In the genomic region with DNA sequence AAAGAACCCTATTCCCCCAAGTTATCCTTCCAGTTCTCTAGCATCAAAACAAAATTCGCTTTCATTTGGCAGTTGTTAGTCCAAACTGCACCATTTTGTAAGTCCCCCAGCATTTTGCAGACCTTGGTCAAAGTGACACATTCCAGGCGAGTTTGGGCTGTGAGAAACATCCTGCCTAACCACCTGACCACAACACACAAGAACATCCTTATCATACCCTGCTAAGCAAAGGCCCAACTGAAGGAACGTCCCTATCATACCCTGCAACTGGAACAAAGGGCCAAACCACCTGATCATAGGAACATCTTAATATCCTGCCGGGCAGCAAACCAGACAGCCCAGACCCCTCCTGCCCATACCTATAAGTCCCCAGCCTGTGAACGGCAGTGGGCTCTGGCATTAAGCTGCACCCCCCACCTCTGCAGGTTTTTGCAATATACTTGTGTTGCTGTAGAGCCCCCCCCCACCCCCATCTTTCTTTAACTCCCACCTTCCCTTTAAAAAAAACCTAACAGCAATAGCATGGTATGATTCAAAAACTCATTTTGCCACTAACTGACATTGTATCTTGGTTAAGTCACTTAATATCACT, we compare ENCODE assay signal across 8 cellular contexts. TPM values are rescaled to one million over a fixed set of nuclear protein-coding genes. Genes with fewer than 3 reads are reported as not detected.
DNase-seq lines count a peak whose midpoint lies in the region; ATAC-seq lines count a peak whose summit lies in the region.

No MANE protein-coding gene starts in this region.

- H3K9me3 Mint-ChIP-seq in activated T-helper 2 cell treated with anti-CD3 and anti-CD28 coated beads, Interferon-gamma antibody, Interleukin-2, Interleukin-4, amounts not matched to agents 10 μg/mL and 5 μg/mL and 100 μg/mL, durations not matched to agents 14 hours and 24 hours and 36 hours, result no peaks in the 10 kb centered on the region

- H3K4me3 Mint-ChIP-seq in activated T-helper 2 cell treated with anti-CD3 and anti-CD28 coated beads, Interferon-gamma antibody, Interleukin-2, Interleukin-4, amounts not matched to agents 10 μg/mL and 5 μg/mL and 100 μg/mL, durations not matched to agents 14 hours and 24 hours and 36 hours (ENCODE audit: low read depth), result peak overlapping the region; percentile 98

- DNase-seq in AG20443 (ENCODE audit: low spot score) (peak; percentile 16), HS-5 (ENCODE audit: low read depth) (peak; percentile 56), islet precursor cell (peak; percentile 92), SKM-1 (lab: John Stamatoyannopoulos, UW; ENCODE audit: unreplicated experiment) (no peak), SIG-M5 treated with dmso at 0.1 percent for 504 hours (lab: John Stamatoyannopoulos, UW; ENCODE audit: unreplicated experiment) (no peak)
- DNase-seq in activated T-helper 2 cell treated with anti-CD3 and anti-CD28 coated beads, Interferon-gamma antibody, Interleukin-2, Interleukin-4, amounts not matched to agents 10 μg/mL and 5 μg/mL and 100 μg/mL, durations not matched to agents 14 hours and 24 hours and 36 hours (ENCODE audit: low spot score), result no peak

- peak overlapping the region; percentile 73 for H3K27ac Mint-ChIP-seq in activated T-helper 2 cell treated with anti-CD3 and anti-CD28 coated beads, Interferon-gamma antibody, Interleukin-2, Interleukin-4, amounts not matched to agents 10 μg/mL and 5 μg/mL and 100 μg/mL, durations not matched to agents 14 hours and 24 hours and 36 hours

- intact Hi-C loops in activated T-helper 2 cell treated with anti-CD3 and anti-CD28 coated beads, Interferon-gamma antibody, Interleukin-2, Interleukin-4, amounts not matched to agents 10 μg/mL and 5 μg/mL and 100 μg/mL, durations not matched to agents 14 hours and 24 hours and 36 hours (cut with micrococcal nuclease), result loop anchor here (5.0 to 10.0 kb wide), 3 partner anchors 130 to 610 kb away; a partner anchor contains a TSS

- peaks cover 41% of the 10 kb centered on the region for H3K36me3 Mint-ChIP-seq in activated T-helper 2 cell treated with anti-CD3 and anti-CD28 coated beads, Interferon-gamma antibody, Interleukin-2, Interleukin-4, amounts not matched to agents 10 μg/mL and 5 μg/mL and 100 μg/mL, durations not matched to agents 14 hours and 24 hours and 36 hours (ENCODE audit: low read depth)

- peaks cover 38% of the 10 kb centered on the region for H3K4me1 Mint-ChIP-seq in activated T-helper 2 cell treated with anti-CD3 and anti-CD28 coated beads, Interferon-gamma antibody, Interleukin-2, Interleukin-4, amounts not matched to agents 10 μg/mL and 5 μg/mL and 100 μg/mL, durations not matched to agents 14 hours and 24 hours and 36 hours (ENCODE audit: low read depth)

- H3K27me3 Mint-ChIP-seq in activated T-helper 2 cell treated with anti-CD3 and anti-CD28 coated beads, Interferon-gamma antibody, Interleukin-2, Interleukin-4, amounts not matched to agents 10 μg/mL and 5 μg/mL and 100 μg/mL, durations not matched to agents 14 hours and 24 hours and 36 hours (ENCODE audit: low read depth), result no peaks in the 10 kb centered on the region

- ATAC-seq in HG02623 (IDR thresholded peaks at IDR 0.05; ENCODE audit: unreplicated experiment) (no peak), HG02885 (IDR thresholded peaks at IDR 0.05; ENCODE audit: poor library complexity, unreplicated experiment) (no peak)

RNA-seq across cellular contexts. Expression of a gene that starts 2.7 kb away (rescaled TPM):
- total RNA-seq in activated T-helper 2 cell treated with anti-CD3 and anti-CD28 coated beads, Interferon-gamma antibody, Interleukin-2, Interleukin-4, amounts not matched to agents 10 μg/mL and 5 μg/mL and 100 μg/mL, durations not matched to agents 14 hours and 24 hours and 36 hours, result 38.8 and 46.3 TPM in 2 replicates

Comparison
In these comparisons a context has a peak if more than half of its experiments do, and no peak if none do; other contexts are left out.
1. DNase-seq: peak in AG20443 (single experiment), HS-5 (single experiment) and islet precursor cell (single experiment); none in activated T-helper 2 cell treated with anti-CD3 and anti-CD28 coated beads, Interferon-gamma antibody, Interleukin-2, Interleukin-4, amounts not matched to agents 10 μg/mL and 5 μg/mL and 100 μg/mL, durations not matched to agents 14 hours and 24 hours and 36 hours (single experiment), SKM-1 (single experiment) and SIG-M5 treated with dmso at 0.1 percent for 504 hours (single experiment).